8 cellular contexts compared by ENCODE assay signal in genomic region chr4:174214102-174214878, GRCh38.
DNase-seq lines count a peak whose midpoint lies in the region; ATAC-seq and TF ChIP-seq lines count a peak whose summit lies in the region.

No MANE protein-coding gene starts in this region.

- peaks cover 23 to 35% of the 10 kb centered on the region in 2 donors for H3K4me1 ChIP-seq in naive thymus-derived CD4-positive, alpha-beta T cell (ENCODE audit: control insufficient read depth in 2 of 2, insufficient read depth in 2 of 2, low read length in 2 of 2)

- no peaks in the 10 kb centered on the region for H3K9me3 ChIP-seq in naive thymus-derived CD4-positive, alpha-beta T cell (ENCODE audit: control insufficient read depth in 2 of 3, low read length in 3 of 3)

- H3K27ac Mint-ChIP-seq in naive thymus-derived CD4-positive, alpha-beta T cell, result peak overlapping the region in 4 of 9 donors; percentile 2 to 56 (median 22)

- H3K36me3 Mint-ChIP-seq in naive thymus-derived CD4-positive, alpha-beta T cell, result peaks cover 0 to 3% (median 0%) of the 10 kb centered on the region in 5 donors

- peak; percentile 52 for ATAC-seq in HG03196 (IDR thresholded peaks at IDR 0.05; ENCODE audit: unreplicated experiment)
- peak; percentile 20 for ATAC-seq in naive thymus-derived CD4-positive, alpha-beta T cell

- H3K27me3 Mint-ChIP-seq in naive thymus-derived CD4-positive, alpha-beta T cell, result peaks cover 90 to 98% (median 97%) of the 10 kb centered on the region in 5 donors

- TF ChIP-seq CTCF in GM12875 (IDR thresholded peaks at IDR 0.05; ENCODE audit: borderline replicate concordance, insufficient read depth, low read depth, low read length) (no peak), cardiac fibroblast (IDR thresholded peaks at IDR 0.05; ENCODE audit: low read depth, low read length) (no peak)

- H3K9me3 Mint-ChIP-seq in naive thymus-derived CD4-positive, alpha-beta T cell, result peaks cover 0 to 12% (median 3%) of the 10 kb centered on the region in 11 donors

- H3K4me3 Mint-ChIP-seq in naive thymus-derived CD4-positive, alpha-beta T cell, result peak overlapping the region; percentile 21 to 75 (median 61)

- intact Hi-C loops in naive thymus-derived CD4-positive, alpha-beta T cell (cut with micrococcal nuclease), result loop anchor here in 1 of 2 donors (2.0 kb wide), 1 partner anchor 685 kb away; no protein-coding TSS in a partner anchor

- no peaks in the 10 kb centered on the region for H3K36me3 ChIP-seq in naive thymus-derived CD4-positive, alpha-beta T cell (ENCODE audit: control insufficient read depth in 2 of 3, insufficient read depth in 3 of 3, low read length in 3 of 3)

- CTCF ChIA-PET in naive thymus-derived CD4-positive, alpha-beta T cell (lab: Charles Lee), result no interaction called here

- H3K27ac ChIP-seq in naive thymus-derived CD4-positive, alpha-beta T cell (ENCODE audit: low read depth, low read length), result no peak overlapping the region

- POLR2A ChIA-PET in naive thymus-derived CD4-positive, alpha-beta T cell (lab: Charles Lee), result no interaction called here

- peaks cover 25 to 66% of the 10 kb centered on the region in 2 donors for H3K27me3 ChIP-seq in naive thymus-derived CD4-positive, alpha-beta T cell (ENCODE audit: control insufficient read depth in 2 of 2, insufficient read depth in 2 of 2, low read length in 2 of 2)

- no peak for DNase-seq in cardiac fibroblast (ENCODE audit: low read depth in 2 of 2)
- DNase-seq in naive thymus-derived CD4-positive, alpha-beta T cell, result peak in 4 of 9 donors; percentile 14 to 23 (median 20)
- no peak for DNase-seq in NCI-H1105 (lab: John Stamatoyannopoulos, UW)
- DNase-seq in NCI-H2107 treated with DMSO at 0.1 percent for 48 hours (lab: John Stamatoyannopoulos, UW; ENCODE audit: unreplicated experiment), result no peak
- no peak for DNase-seq in mucosa of gallbladder (ENCODE audit: low spot score)
- no peak for DNase-seq in globus pallidus (ENCODE audit: low spot score)

- H3K4me3 ChIP-seq in GM12875 (ENCODE audit: low read depth, low read length), result peak overlapping the region; percentile 3
- peak overlapping the region; percentile 38 for H3K4me3 ChIP-seq in cardiac fibroblast (replicated peaks in 1 of 2; ENCODE audit: low read depth in 2 of 2, low read length in 2 of 2)
- peak overlapping the region; percentile 13 for H3K4me3 ChIP-seq in naive thymus-derived CD4-positive, alpha-beta T cell (ENCODE audit: low read length)

- peaks cover 39 to 62% (median 50%) of the 10 kb centered on the region in 7 donors for H3K4me1 Mint-ChIP-seq in naive thymus-derived CD4-positive, alpha-beta T cell
